Comparison of ENCODE assay signal across 18 cellular contexts in the genomic region with DNA sequence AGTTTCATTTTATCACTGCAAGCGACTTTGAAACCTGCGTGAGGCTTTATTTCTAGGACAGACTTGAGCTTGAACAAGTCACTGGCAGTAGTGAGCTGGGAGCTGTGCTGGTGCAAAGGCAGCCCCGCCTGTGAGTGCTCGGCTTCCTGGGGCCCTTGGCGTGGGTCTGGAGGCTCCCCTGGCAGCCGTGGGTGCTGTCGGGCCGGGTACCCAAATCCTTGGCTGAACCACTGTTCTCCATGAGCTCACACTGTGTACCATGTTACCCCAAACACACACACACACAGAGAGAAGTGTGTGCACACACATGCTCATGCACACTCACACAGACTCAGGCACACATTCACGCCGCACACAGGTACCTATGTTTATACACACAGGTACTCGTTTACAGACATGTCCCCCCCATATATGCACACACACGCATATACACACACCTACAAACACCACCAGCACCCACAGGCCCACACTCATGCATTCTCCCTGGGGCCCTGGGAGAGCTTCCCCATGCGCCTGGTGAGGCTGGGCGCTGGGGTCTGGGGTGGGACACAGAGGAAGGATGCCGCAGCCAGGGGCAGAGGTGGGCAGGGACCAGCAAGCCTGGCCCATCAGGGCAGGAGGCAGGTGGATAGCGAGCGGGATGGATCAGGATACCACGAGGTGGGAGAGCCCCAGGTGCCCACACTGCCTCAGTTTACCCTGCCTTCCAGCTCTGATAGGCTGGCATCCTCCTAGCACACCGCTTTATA.
"Had no signal": no experiment of that assay in that cellular context is flagged by ENCODE, and none has a peak within 500 bp of the region (broad histone marks: within the 10 kb centered on the region; RNA-seq: fewer than 3 reads in every experiment).

No MANE protein-coding gene starts in this region.

- H3K27me3 ChIP-seq: neutrophil, testis, tibial nerve, upper lobe of right lung, vagina had no signal

- H3K4me1 ChIP-seq: esophagus squamous epithelium, gastroesophageal sphincter, psoas muscle, testis, tibial nerve, upper lobe of right lung, vagina had no signal

- DNase-seq: esophagus squamous epithelium; foreskin fibroblast; kidney glomerular epithelial cell; nephron progenitor cell; psoas muscle; stimulated activated CD4-positive, alpha-beta T cell treated with anti-CD3 and anti-CD28 coated beads, Interleukin-2, amount 100 ng/mL, for 24 hours; stimulated activated CD4-positive, alpha-beta T cell treated with anti-CD3 and anti-CD28 coated beads, Interleukin-4, amount 100 ng/mL, for 4 hours; stimulated activated naive B cell treated with anti-CD40 and anti-IgM and Interleukin-4, amounts not matched to agents 10 μg/mL and 1 μg/mL and 100 μg/mL, for 72 hours; stimulated activated naive CD8-positive, alpha-beta T cell treated with anti-CD3 and anti-CD28 coated beads, Interleukin-15, amount 100 ng/mL, for 72 hours; testis; upper lobe of right lung had no signal

- H3K36me3 ChIP-seq: esophagus squamous epithelium, gastroesophageal sphincter, neutrophil, tibial nerve, upper lobe of right lung, vagina had no signal

- H3K27ac ChIP-seq: esophagus squamous epithelium, gastroesophageal sphincter, neutrophil, psoas muscle, skin epidermis, testis, tibial nerve, upper lobe of right lung, vagina had no signal

- H3K4me3 ChIP-seq: esophagus squamous epithelium, gastroesophageal sphincter, psoas muscle, skin epidermis, testis, tibial nerve, upper lobe of right lung, vagina had no signal

- ATAC-seq: gastroesophageal sphincter; left lobe of liver; psoas muscle; sciatic nerve; stimulated activated naive B cell treated with anti-CD40 and anti-IgM and Interleukin-4, amounts not matched to agents 10 μg/mL and 1 μg/mL and 100 μg/mL, for 72 hours; stimulated activated naive CD8-positive, alpha-beta T cell treated with anti-CD3 and anti-CD28 coated beads, Interleukin-15, amount 100 ng/mL, for 72 hours; upper lobe of right lung had no signal

- H3K9me3 ChIP-seq: esophagus squamous epithelium, gastroesophageal sphincter, neutrophil, psoas muscle, testis, tibial nerve, upper lobe of right lung, vagina had no signal
